1 cellular context compared by ENCODE assay signal in the genomic region with DNA sequence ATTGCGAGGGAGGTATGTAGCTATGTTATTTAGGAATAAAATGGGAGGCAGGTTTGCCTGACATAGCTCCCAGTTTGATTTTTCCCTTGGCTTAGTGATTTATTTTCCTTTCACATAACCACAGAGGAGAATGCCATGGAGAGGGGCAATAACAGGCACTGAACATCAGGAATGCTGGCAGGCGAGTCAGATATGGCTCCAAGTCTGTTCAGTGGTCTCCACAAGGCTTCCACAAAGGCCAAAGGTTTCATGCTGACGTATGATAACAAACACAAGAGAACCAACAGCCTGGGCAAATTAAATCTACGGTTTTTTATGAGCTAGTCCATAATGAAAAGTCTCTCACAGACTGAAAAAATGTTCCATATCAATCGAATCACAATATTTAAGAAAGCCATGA.
TF ChIP-seq lines count a peak whose summit lies in the region.

No MANE protein-coding gene starts in this region.

TF ChIP-seq in WTC11, 78 proteins besides CTCF, POLR2A, EP300 and RAD21 (continued from another document):
- TF ChIP-seq, protein P1, sequence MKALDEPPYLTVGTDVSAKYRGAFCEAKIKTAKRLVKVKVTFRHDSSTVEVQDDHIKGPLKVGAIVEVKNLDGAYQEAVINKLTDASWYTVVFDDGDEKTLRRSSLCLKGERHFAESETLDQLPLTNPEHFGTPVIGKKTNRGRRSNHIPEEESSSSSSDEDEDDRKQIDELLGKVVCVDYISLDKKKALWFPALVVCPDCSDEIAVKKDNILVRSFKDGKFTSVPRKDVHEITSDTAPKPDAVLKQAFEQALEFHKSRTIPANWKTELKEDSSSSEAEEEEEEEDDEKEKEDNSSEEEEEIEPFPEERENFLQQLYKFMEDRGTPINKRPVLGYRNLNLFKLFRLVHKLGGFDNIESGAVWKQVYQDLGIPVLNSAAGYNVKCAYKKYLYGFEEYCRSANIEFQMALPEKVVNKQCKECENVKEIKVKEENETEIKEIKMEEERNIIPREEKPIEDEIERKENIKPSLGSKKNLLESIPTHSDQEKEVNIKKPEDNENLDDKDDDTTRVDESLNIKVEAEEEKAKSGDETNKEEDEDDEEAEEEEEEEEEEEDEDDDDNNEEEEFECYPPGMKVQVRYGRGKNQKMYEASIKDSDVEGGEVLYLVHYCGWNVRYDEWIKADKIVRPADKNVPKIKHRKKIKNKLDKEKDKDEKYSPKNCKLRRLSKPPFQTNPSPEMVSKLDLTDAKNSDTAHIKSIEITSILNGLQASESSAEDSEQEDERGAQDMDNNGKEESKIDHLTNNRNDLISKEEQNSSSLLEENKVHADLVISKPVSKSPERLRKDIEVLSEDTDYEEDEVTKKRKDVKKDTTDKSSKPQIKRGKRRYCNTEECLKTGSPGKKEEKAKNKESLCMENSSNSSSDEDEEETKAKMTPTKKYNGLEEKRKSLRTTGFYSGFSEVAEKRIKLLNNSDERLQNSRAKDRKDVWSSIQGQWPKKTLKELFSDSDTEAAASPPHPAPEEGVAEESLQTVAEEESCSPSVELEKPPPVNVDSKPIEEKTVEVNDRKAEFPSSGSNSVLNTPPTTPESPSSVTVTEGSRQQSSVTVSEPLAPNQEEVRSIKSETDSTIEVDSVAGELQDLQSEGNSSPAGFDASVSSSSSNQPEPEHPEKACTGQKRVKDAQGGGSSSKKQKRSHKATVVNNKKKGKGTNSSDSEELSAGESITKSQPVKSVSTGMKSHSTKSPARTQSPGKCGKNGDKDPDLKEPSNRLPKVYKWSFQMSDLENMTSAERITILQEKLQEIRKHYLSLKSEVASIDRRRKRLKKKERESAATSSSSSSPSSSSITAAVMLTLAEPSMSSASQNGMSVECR (CRISPR knock-in tag; IDR thresholded peaks at IDR 0.05; ENCODE audit: borderline replicate concordance) = no peak
- TF ChIP-seq, protein P2, sequence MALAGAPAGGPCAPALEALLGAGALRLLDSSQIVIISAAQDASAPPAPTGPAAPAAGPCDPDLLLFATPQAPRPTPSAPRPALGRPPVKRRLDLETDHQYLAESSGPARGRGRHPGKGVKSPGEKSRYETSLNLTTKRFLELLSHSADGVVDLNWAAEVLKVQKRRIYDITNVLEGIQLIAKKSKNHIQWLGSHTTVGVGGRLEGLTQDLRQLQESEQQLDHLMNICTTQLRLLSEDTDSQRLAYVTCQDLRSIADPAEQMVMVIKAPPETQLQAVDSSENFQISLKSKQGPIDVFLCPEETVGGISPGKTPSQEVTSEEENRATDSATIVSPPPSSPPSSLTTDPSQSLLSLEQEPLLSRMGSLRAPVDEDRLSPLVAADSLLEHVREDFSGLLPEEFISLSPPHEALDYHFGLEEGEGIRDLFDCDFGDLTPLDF (CRISPR knock-in tag; IDR thresholded peaks at IDR 0.05) = no peak
- TF ChIP-seq GRHL2 (CRISPR knock-in tag; IDR thresholded peaks at IDR 0.05; ENCODE audit: insufficient replicate concordance, severe bottlenecking) (no peak), NFYB (CRISPR knock-in tag; conservative IDR thresholded peaks at IDR 0.05; ENCODE audit: low read depth) (no peak), KAT7 (CRISPR knock-in tag; IDR thresholded peaks at IDR 0.05; ENCODE audit: borderline replicate concordance) (no peak), JAZF1 (CRISPR knock-in tag; IDR thresholded peaks at IDR 0.05) (no peak), ZNF396 (CRISPR knock-in tag; IDR thresholded peaks at IDR 0.05; ENCODE audit: borderline replicate concordance) (no peak), RELA (CRISPR knock-in tag; IDR thresholded peaks at IDR 0.05; ENCODE audit: borderline replicate concordance) (no peak), SMAD4 (CRISPR knock-in tag; IDR thresholded peaks at IDR 0.05) (no peak)
- TF ChIP-seq, protein P3, sequence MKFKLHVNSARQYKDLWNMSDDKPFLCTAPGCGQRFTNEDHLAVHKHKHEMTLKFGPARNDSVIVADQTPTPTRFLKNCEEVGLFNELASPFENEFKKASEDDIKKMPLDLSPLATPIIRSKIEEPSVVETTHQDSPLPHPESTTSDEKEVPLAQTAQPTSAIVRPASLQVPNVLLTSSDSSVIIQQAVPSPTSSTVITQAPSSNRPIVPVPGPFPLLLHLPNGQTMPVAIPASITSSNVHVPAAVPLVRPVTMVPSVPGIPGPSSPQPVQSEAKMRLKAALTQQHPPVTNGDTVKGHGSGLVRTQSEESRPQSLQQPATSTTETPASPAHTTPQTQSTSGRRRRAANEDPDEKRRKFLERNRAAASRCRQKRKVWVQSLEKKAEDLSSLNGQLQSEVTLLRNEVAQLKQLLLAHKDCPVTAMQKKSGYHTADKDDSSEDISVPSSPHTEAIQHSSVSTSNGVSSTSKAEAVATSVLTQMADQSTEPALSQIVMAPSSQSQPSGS (CRISPR knock-in tag; IDR thresholded peaks at IDR 0.05; ENCODE audit: borderline replicate concordance, low read depth) = no peak
- TF ChIP-seq, protein P4, sequence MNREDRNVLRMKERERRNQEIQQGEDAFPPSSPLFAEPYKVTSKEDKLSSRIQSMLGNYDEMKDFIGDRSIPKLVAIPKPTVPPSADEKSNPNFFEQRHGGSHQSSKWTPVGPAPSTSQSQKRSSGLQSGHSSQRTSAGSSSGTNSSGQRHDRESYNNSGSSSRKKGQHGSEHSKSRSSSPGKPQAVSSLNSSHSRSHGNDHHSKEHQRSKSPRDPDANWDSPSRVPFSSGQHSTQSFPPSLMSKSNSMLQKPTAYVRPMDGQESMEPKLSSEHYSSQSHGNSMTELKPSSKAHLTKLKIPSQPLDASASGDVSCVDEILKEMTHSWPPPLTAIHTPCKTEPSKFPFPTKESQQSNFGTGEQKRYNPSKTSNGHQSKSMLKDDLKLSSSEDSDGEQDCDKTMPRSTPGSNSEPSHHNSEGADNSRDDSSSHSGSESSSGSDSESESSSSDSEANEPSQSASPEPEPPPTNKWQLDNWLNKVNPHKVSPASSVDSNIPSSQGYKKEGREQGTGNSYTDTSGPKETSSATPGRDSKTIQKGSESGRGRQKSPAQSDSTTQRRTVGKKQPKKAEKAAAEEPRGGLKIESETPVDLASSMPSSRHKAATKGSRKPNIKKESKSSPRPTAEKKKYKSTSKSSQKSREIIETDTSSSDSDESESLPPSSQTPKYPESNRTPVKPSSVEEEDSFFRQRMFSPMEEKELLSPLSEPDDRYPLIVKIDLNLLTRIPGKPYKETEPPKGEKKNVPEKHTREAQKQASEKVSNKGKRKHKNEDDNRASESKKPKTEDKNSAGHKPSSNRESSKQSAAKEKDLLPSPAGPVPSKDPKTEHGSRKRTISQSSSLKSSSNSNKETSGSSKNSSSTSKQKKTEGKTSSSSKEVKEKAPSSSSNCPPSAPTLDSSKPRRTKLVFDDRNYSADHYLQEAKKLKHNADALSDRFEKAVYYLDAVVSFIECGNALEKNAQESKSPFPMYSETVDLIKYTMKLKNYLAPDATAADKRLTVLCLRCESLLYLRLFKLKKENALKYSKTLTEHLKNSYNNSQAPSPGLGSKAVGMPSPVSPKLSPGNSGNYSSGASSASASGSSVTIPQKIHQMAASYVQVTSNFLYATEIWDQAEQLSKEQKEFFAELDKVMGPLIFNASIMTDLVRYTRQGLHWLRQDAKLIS (CRISPR knock-in tag; IDR thresholded peaks at IDR 0.05; ENCODE audit: borderline replicate concordance) = no peak
- TF ChIP-seq, protein P5, sequence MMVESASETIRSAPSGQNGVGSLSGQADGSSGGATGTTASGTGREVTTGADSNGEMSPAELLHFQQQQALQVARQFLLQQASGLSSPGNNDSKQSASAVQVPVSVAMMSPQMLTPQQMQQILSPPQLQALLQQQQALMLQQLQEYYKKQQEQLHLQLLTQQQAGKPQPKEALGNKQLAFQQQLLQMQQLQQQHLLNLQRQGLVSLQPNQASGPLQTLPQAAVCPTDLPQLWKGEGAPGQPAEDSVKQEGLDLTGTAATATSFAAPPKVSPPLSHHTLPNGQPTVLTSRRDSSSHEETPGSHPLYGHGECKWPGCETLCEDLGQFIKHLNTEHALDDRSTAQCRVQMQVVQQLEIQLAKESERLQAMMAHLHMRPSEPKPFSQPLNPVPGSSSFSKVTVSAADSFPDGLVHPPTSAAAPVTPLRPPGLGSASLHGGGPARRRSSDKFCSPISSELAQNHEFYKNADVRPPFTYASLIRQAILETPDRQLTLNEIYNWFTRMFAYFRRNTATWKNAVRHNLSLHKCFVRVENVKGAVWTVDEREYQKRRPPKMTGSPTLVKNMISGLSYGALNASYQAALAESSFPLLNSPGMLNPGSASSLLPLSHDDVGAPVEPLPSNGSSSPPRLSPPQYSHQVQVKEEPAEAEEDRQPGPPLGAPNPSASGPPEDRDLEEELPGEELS (CRISPR knock-in tag; IDR thresholded peaks at IDR 0.05) = no peak
- TF ChIP-seq, protein P6, sequence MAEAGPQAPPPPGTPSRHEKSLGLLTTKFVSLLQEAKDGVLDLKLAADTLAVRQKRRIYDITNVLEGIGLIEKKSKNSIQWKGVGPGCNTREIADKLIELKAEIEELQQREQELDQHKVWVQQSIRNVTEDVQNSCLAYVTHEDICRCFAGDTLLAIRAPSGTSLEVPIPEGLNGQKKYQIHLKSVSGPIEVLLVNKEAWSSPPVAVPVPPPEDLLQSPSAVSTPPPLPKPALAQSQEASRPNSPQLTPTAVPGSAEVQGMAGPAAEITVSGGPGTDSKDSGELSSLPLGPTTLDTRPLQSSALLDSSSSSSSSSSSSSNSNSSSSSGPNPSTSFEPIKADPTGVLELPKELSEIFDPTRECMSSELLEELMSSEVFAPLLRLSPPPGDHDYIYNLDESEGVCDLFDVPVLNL (CRISPR knock-in tag; IDR thresholded peaks at IDR 0.05; ENCODE audit: borderline replicate concordance, low read depth) = no peak
TF ChIP-seq in WTC11: peak in this region for 0.
